In the genomic region with DNA sequence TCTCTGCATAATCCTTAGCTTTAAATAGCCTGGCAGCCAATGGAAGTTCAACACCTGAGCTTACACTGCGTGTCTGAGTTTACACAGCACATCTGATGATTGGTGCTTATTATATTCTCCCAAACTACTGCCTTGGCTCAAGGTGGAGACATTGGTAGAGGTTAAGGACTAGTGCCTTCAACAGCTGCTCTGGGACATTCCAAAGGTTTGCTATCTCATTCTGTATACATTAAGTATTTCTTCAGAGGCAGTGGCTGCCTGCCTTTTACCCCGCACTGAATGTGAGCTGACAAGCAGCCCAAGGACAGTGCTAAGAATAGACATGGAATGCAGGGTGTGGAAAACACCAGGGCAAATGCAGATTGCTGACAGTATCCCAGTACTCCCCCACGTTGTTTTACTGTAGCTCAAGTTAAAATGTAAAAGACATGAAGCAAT, we compare ENCODE assay signal across 8 cellular contexts. TPM values are rescaled to one million over a fixed set of nuclear protein-coding genes. Genes with fewer than 3 reads are reported as not detected.
DNase-seq lines count a peak whose midpoint lies in the region; ATAC-seq and TF ChIP-seq lines count a peak whose summit lies in the region.

No MANE protein-coding gene starts in this region.

- no peak overlapping the region for H3K4me3 Mint-ChIP-seq in endodermal cell

- peaks cover 28% of the 10 kb centered on the region for H3K9me3 Mint-ChIP-seq in endodermal cell

- DNase-seq in NCI-H82 (lab: John Stamatoyannopoulos, UW) = peak; percentile 23
- no peak for DNase-seq in NCI-H82 treated with DMSO at 0.1 percent for 48 hours (lab: John Stamatoyannopoulos, UW; ENCODE audit: unreplicated experiment)
- no peak for DNase-seq in endodermal cell
- DNase-seq in lower lobe of right lung = no peak
- DNase-seq in uterus = no peak
- DNase-seq in ACHN = no peak

- 42 to 48% methylated on average over 2 to 3 of the region's 3 CpGs for WGBS in endodermal cell (ENCODE audit: insufficient coverage in 1 of 2, insufficient read length in 1 of 2), 2 experiments

- H3K36me3 ChIP-seq in endodermal cell (ENCODE audit: control insufficient read depth, insufficient read depth, low read length) = no peaks in the 10 kb centered on the region
- H3K36me3 ChIP-seq in lower lobe of right lung = no peaks in the 10 kb centered on the region
- no peaks in the 10 kb centered on the region for H3K36me3 ChIP-seq in uterus

- peaks cover 2% of the 10 kb centered on the region for H3K27me3 Mint-ChIP-seq in endodermal cell (ENCODE audit: insufficient read depth)

- H3K27ac Mint-ChIP-seq in endodermal cell = peak overlapping the region; percentile 74

- no peak overlapping the region for H3K9ac ChIP-seq in endodermal cell (ENCODE audit: extremely low read depth, low read length, poor library complexity, severe bottlenecking)

- H3K27ac ChIP-seq in endodermal cell (ENCODE audit: low read depth, low read length) (no peak overlapping the region), lower lobe of right lung (no peak overlapping the region), uterus (peak overlapping the region; percentile 45 to 73)

- H3K4me1 ChIP-seq in endodermal cell (ENCODE audit: control insufficient read depth, insufficient read depth, low read length) (peaks cover 9% of the 10 kb centered on the region), lower lobe of right lung (peaks cover 11% of the 10 kb centered on the region), uterus (no peaks in the 10 kb centered on the region)

- H3K9me3 ChIP-seq in endodermal cell (ENCODE audit: control insufficient read depth, low read length) = peaks cover 19% of the 10 kb centered on the region
- no peaks in the 10 kb centered on the region for H3K9me3 ChIP-seq in lower lobe of right lung
- H3K9me3 ChIP-seq in uterus = no peaks in the 10 kb centered on the region

- H3K36me3 Mint-ChIP-seq in endodermal cell (ENCODE audit: low read depth) = peaks cover 1% of the 10 kb centered on the region

- intact Hi-C loops in lower lobe of right lung (cut with DNase I) = no loop called here
- intact Hi-C loops in uterus (cut with DNase I; ENCODE audit: low total_unique reads) = no loop called here

- H3K4me1 Mint-ChIP-seq in endodermal cell = peaks cover 18% of the 10 kb centered on the region

- in situ Hi-C loops in ACHN (cut with HindIII; ENCODE audit: low pct_ligation_motif_present, low pct_unique_long_range_greater_than_20kb, low sequenced_read_pairs) = no loop called here

- H3K4me3 ChIP-seq in endodermal cell (ENCODE audit: low read length) = no peak overlapping the region
- no peak overlapping the region for H3K4me3 ChIP-seq in lower lobe of right lung
- H3K4me3 ChIP-seq in uterus = peak overlapping the region in 1 of 2 donors; percentile 8

- no peaks in the 10 kb centered on the region for H3K27me3 ChIP-seq in endodermal cell (ENCODE audit: control insufficient read depth, insufficient read depth, low read length, poor library complexity, severe bottlenecking)
- no peaks in the 10 kb centered on the region for H3K27me3 ChIP-seq in lower lobe of right lung (ENCODE audit: low read depth)
- no peaks in the 10 kb centered on the region for H3K27me3 ChIP-seq in uterus

- no peak for TF ChIP-seq CTCF in endodermal cell (conservative IDR thresholded peaks at IDR 0.05)
- no peak for TF ChIP-seq CTCF in lower lobe of right lung (IDR thresholded peaks at IDR 0.05)
- no peak for TF ChIP-seq CTCF in uterus (IDR thresholded peaks at IDR 0.05)

- no peak for TF ChIP-seq POLR2A in uterus (IDR thresholded peaks at IDR 0.05)

- ATAC-seq in lower lobe of right lung (peak; percentile 67 to 78), HG03095 (IDR thresholded peaks at IDR 0.05; ENCODE audit: unreplicated experiment) (no peak), HG02610 (IDR thresholded peaks at IDR 0.05; ENCODE audit: unreplicated experiment) (no peak)

RNA-seq across cellular contexts. Expression of gene HSPB3, which starts 1.6 kb away (rescaled TPM):
- not detected for total RNA-seq in endodermal cell
- not detected for polyA plus RNA-seq in endodermal cell (2013, experiment 1 of 2)
- not detected for polyA plus RNA-seq in endodermal cell (2013, experiment 2 of 2)
- total RNA-seq in lower lobe of right lung = not detected
- 1 to 10 TPM in 1 of 4 donors, not detected in 3; 1.7 TPM for total RNA-seq in uterus

Comparison
In these comparisons a context has a peak if more than half of its experiments do, and no peak if none do; other contexts are left out.
1. H3K27ac ChIP-seq: peak in uterus (2 of 2); none in endodermal cell (single experiment) and lower lobe of right lung (single experiment).
2. ATAC-seq: peak in lower lobe of right lung (2 of 2); none in HG03095 (single experiment) and HG02610 (single experiment).